ENCODE assay signal across 30 cellular contexts in genomic region chr4:40963912-40964478, GRCh38.
A peak's percentile ranks its signal among the peaks of the same experiment; 100 is the strongest.
DNase-seq lines count a peak whose midpoint lies in the region; ATAC-seq and TF ChIP-seq lines count a peak whose summit lies in the region.
"Had no signal": no experiment of that assay in that cellular context is flagged by ENCODE, and none has a peak within 500 bp of the region (broad histone marks: within the 10 kb centered on the region; RNA-seq: fewer than 3 reads in every experiment).

No MANE protein-coding gene starts in this region.

- ATAC-seq in IMR-90 (ENCODE audit: low read depth) (peak; percentile 33), thoracic aorta (ENCODE audit: insufficient number of reproducible peaks, low FRiP score, low read depth) (peak; percentile 60), HG02840 (IDR thresholded peaks at IDR 0.05; ENCODE audit: low FRiP score, unreplicated experiment) (no peak), HG02759 (IDR thresholded peaks at IDR 0.05; ENCODE audit: unreplicated experiment) (no peak), HG03457 (IDR thresholded peaks at IDR 0.05; ENCODE audit: unreplicated experiment) (no peak)
- ATAC-seq: activated CD4-positive, alpha-beta T cell treated with anti-CD3 and anti-CD28 coated beads for 36 hours; activated CD8-positive, alpha-beta T cell treated with anti-CD3 and anti-CD28 coated beads, Interleukin-2, amount 10 ng/mL, durations not matched to agents 7 days and 5 days; activated T-helper 17 cell treated with anti-CD3 and anti-CD28 coated beads, Interleukin-2, amount 50 U/mL, for 72 hours; left colon; Right ventricle myocardium inferior had no signal

- H2BK5ac ChIP-seq in IMR-90 (ENCODE audit: low read depth, low read length, poor library complexity, severe bottlenecking), result peak overlapping the region; percentile 70

- no peak overlapping the region for H3K18ac ChIP-seq in IMR-90 (ENCODE audit: low read depth, low read length)

- H4K8ac ChIP-seq in IMR-90 (ENCODE audit: low read depth in 2 of 2, low read length in 2 of 2), result no peak overlapping the region

- H3K4me2 ChIP-seq in IMR-90 (ENCODE audit: low read depth, low read length), result peak overlapping the region; percentile 43; the same call in 1 of the 2 replicates

- H3K27me3 ChIP-seq in IMR-90 (ENCODE audit: control insufficient read depth, insufficient read depth, low read length) (no peaks in the 10 kb centered on the region), ascending aorta (no peaks in the 10 kb centered on the region), thoracic aorta (replicated peaks; ENCODE audit: insufficient read depth) (no peaks in the 10 kb centered on the region)
- H3K27me3 ChIP-seq: ovary, suprapubic skin had no signal

- H3K4me3 ChIP-seq in IMR-90 (ENCODE audit: insufficient read depth, low read depth, low read length), result no peak overlapping the region
- no peak overlapping the region for H3K4me3 ChIP-seq in ascending aorta
- H3K4me3 ChIP-seq in thoracic aorta, result no peak overlapping the region
- H3K4me3 ChIP-seq: GM23248, ovary, suprapubic skin had no signal

- no peak overlapping the region for H3K14ac ChIP-seq in IMR-90 (replicated peaks; ENCODE audit: low read depth, low read length)

- H3K79me1 ChIP-seq in IMR-90 (ENCODE audit: low read depth in 1 of 2, low read length in 2 of 2), result peaks cover 0 to 22% of the 10 kb centered on the region in 2 experiments; a peak in 3 of 4 replicates

- H3K4ac ChIP-seq in IMR-90 (ENCODE audit: low read depth, low read length), result no peak overlapping the region

- H2AK5ac ChIP-seq in IMR-90 (ENCODE audit: low read depth, low read length), result no peak overlapping the region

- no peak overlapping the region for H2BK120ac ChIP-seq in IMR-90 (ENCODE audit: low read depth, low read length)

- no peak for TF ChIP-seq CTCF in IMR-90 (conservative IDR thresholded peaks at IDR 0.05; ENCODE audit: low read depth, low read length)
- no peak for TF ChIP-seq CTCF in ascending aorta (IDR thresholded peaks at IDR 0.05)
- no peak for TF ChIP-seq CTCF in thoracic aorta (IDR thresholded peaks at IDR 0.05)

- CTCF ChIA-PET in IMR-90 (lab: Yijun Ruan, JAX), result interaction anchor here (1.5 kb wide), 1 partner anchor 248 kb away, joined by 3 read pairs; no protein-coding TSS in a partner anchor

- H2BK15ac ChIP-seq in IMR-90 (ENCODE audit: low read depth, low read length), result no peak overlapping the region

- H3K56ac ChIP-seq in IMR-90 (ENCODE audit: extremely low read depth, insufficient read depth, low read length), result no peak overlapping the region

- H4K91ac ChIP-seq in IMR-90 (ENCODE audit: insufficient read depth, low read depth, low read length), result no peak overlapping the region

- H2AFZ ChIP-seq in IMR-90 (replicated peaks; ENCODE audit: low read length, poor library complexity), result no peak overlapping the region
- H2AFZ ChIP-seq: GM23248 had no signal

- POLR2A ChIA-PET in IMR-90 (lab: Charles Lee; ENCODE audit: unreplicated experiment), result no interaction called here

- BruUV-seq in IMR-90 (replicated peaks; lab: Mats Ljungman, UMichigan), result no TSS peak

- no peak for TF ChIP-seq RAD21 in IMR-90 (IDR thresholded peaks at IDR 0.05; ENCODE audit: low read length)

- H3K9me3 ChIP-seq in IMR-90 (ENCODE audit: control insufficient read depth, insufficient read depth, low read length) (no peaks in the 10 kb centered on the region; the same call in 1 of the 2 replicates), ascending aorta (no peaks in the 10 kb centered on the region), thoracic aorta (no peaks in the 10 kb centered on the region)
- H3K9me3 ChIP-seq: ovary, suprapubic skin had no signal

- peaks cover 2% of the 10 kb centered on the region; the same call in 1 of the 2 replicates for H3K36me3 ChIP-seq in IMR-90 (ENCODE audit: control insufficient read depth, insufficient read depth, low read length)
- H3K36me3 ChIP-seq in ascending aorta, result no peaks in the 10 kb centered on the region
- H3K36me3 ChIP-seq in thoracic aorta, result no peaks in the 10 kb centered on the region
- H3K36me3 ChIP-seq: ovary, suprapubic skin had no signal

- H2AK9ac ChIP-seq in IMR-90 (replicated peaks; ENCODE audit: low read depth, low read length, poor library complexity), result no peak overlapping the region

- no peak overlapping the region for H3K23ac ChIP-seq in IMR-90 (ENCODE audit: low read depth, low read length)

- WGBS in IMR-90 (ENCODE audit: extremely low coverage in 2 of 2, insufficient read length in 1 of 2), 2 experiments, result no CpG with 5 or more reads among the region's 1 CpG

- peaks cover 13% of the 10 kb centered on the region for H3K4me1 ChIP-seq in IMR-90 (ENCODE audit: control insufficient read depth, insufficient read depth, low read length)
- H3K4me1 ChIP-seq in ascending aorta, result peaks cover 14 to 28% of the 10 kb centered on the region in 2 donors
- peaks cover 32 to 55% of the 10 kb centered on the region in 2 donors for H3K4me1 ChIP-seq in thoracic aorta (ENCODE audit: control insufficient read depth in 1 of 2, low read depth in 2 of 2)

- H4K20me1 ChIP-seq in IMR-90 (ENCODE audit: insufficient read depth, low read length), result no peaks in the 10 kb centered on the region

- H3K9ac ChIP-seq in IMR-90 (ENCODE audit: low read depth, low read length), result no peak overlapping the region
- H3K9ac ChIP-seq: GM23248 had no signal

- in situ Hi-C loops in IMR-90 (cut with MboI; ENCODE audit: low sequenced_read_pairs), result no loop called here

- peak overlapping the region; percentile 62; the same call in 1 of the 2 replicates for H2BK20ac ChIP-seq in IMR-90 (ENCODE audit: low read depth, low read length)

- H3K9me1 ChIP-seq in IMR-90 (ENCODE audit: insufficient read depth, low read length), result peaks cover 4% of the 10 kb centered on the region; the same call in 1 of the 2 replicates

- H3K27ac ChIP-seq in IMR-90 (ENCODE audit: insufficient read depth, low read length) (no peak overlapping the region), ascending aorta (peak overlapping the region; percentile 53 to 70), thoracic aorta (peak overlapping the region; percentile 48 to 71)
- H3K27ac ChIP-seq: GM23248, suprapubic skin had no signal

- TF ChIP-seq POLR2A in IMR-90 (IDR thresholded peaks at IDR 0.05; ENCODE audit: low read depth, low read length), result no peak

- dilution Hi-C loops in IMR-90 (cut with HindIII; ENCODE audit: low sequenced_read_pairs, unreplicated experiment), result no loop called here

- DNase-seq in IMR-90 (peak; percentile 73), ascending aorta (ENCODE audit: low spot score in 2 of 2) (no peak), fibroblast of gingiva (ENCODE audit: low read depth) (peak; percentile 21), thoracic aorta (ENCODE audit: low spot score) (no peak), T-helper 1 cell (no peak)
- DNase-seq: activated CD4-positive, alpha-beta T cell treated with anti-CD3 and anti-CD28 coated beads for 36 hours; activated CD8-positive, alpha-beta T cell treated with anti-CD3 and anti-CD28 coated beads, Interleukin-2, amount 10 ng/mL, durations not matched to agents 7 days and 5 days; activated naive CD4-positive, alpha-beta T cell treated with anti-CD3 and anti-CD28 coated beads, Interleukin-2, amount 10 ng/mL, durations not matched to agents 7 days and 5 days; amygdala; Calu3; DND-41; GM23248; hippocampal formation; KG1; left colon; MM.1S; NCI-H1105 treated with DMSO at 0.1 percent for 48 hours; NCI-H1930; NCI-H526; NK-92 treated with Interleukin-12 subunit alpha and Interleukin-12 subunit beta, amount 100 ng/mL, for 24 hours; ovary; small intestine; stimulated activated naive CD4-positive, alpha-beta T cell treated with Interleukin-2 at 50 U/mL for 16 hours; T-helper 2 cell had no signal

- no peak overlapping the region for H4K5ac ChIP-seq in IMR-90 (ENCODE audit: low read depth, low read length)

- intact Hi-C loops in IMR-90 (cut with micrococcal nuclease), result no loop called here
- intact Hi-C loops in ascending aorta (cut with DNase I), result no loop called here

TF ChIP-seq in IMR-90, 13 proteins besides CTCF, POLR2A, EP300 and RAD21:
- TF ChIP-seq NFE2L2 (IDR thresholded peaks at IDR 0.05; ENCODE audit: low read depth, low read length) (no peak), USF2 (IDR thresholded peaks at IDR 0.05; ENCODE audit: low read depth, low read length) (no peak), ELK1 (IDR thresholded peaks at IDR 0.05; ENCODE audit: borderline replicate concordance, low read depth, low read length) (no peak), MAFK (IDR thresholded peaks at IDR 0.05; ENCODE audit: low read depth, low read length) (no peak), BHLHE40 (IDR thresholded peaks at IDR 0.05; ENCODE audit: low read depth, low read length) (no peak), MAZ (IDR thresholded peaks at IDR 0.05; ENCODE audit: borderline replicate concordance, low read depth, low read length) (no peak), RFX5 (IDR thresholded peaks at IDR 0.05; ENCODE audit: low read depth, low read length) (no peak), MXI1 (IDR thresholded peaks at IDR 0.05; ENCODE audit: borderline replicate concordance, low read depth, low read length) (no peak), SMC3 (IDR thresholded peaks at IDR 0.05; ENCODE audit: low read depth, low read length) (no peak), CEBPB (IDR thresholded peaks at IDR 0.05; ENCODE audit: low read depth, low read length) (no peak), CHD1 (IDR thresholded peaks at IDR 0.05; ENCODE audit: low read depth, low read length) (no peak), FOS (IDR thresholded peaks at IDR 0.05; ENCODE audit: low read depth, low read length) (no peak)

Comparison
In these comparisons a context has a peak if more than half of its experiments do, and no peak if none do; other contexts are left out.
1. ATAC-seq: peak in IMR-90 (single experiment) and thoracic aorta (single experiment); none in HG02840 (single experiment), HG02759 (single experiment) and HG03457 (single experiment).
2. DNase-seq: peak in IMR-90 (single experiment) and fibroblast of gingiva (single experiment); none in ascending aorta (0 of 2), thoracic aorta (single experiment) and T-helper 1 cell (0 of 5).